15 cellular contexts compared by ENCODE assay signal in the genomic region with DNA sequence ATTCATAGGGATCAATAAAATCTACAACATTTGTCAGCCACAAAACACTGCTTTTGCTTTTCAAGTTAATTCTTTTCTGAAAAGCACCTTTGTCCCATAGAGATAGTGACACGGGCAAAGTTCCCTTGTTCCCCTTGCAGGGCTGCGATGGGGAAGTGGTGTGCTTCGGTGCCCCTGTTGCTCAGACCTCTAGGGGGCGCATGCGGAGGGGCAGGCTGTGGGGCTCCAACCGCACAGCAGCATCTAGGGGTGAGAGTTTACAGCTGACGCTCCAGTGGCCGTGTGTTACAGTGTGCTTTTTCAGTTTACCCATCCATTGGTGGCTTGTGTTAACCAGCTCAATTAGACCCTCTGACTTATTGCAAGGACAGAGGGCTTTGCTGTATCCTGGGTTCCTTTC.
DNase-seq lines count a peak whose midpoint lies in the region; ATAC-seq and TF ChIP-seq lines count a peak whose summit lies in the region.
"Had no signal": no experiment of that assay in that cellular context is flagged by ENCODE, and none has a peak within 500 bp of the region (broad histone marks: within the 10 kb centered on the region; RNA-seq: fewer than 3 reads in every experiment).

No MANE protein-coding gene starts in this region.

- no peak overlapping the region for H3K4me2 ChIP-seq in Loucy (ENCODE audit: low read depth, low read length, poor library complexity, severe bottlenecking)
- H3K4me2 ChIP-seq: KMS-11 had no signal

- ATAC-seq in HG03159 (IDR thresholded peaks at IDR 0.05; ENCODE audit: unreplicated experiment) = no peak
- no peak for ATAC-seq in sciatic nerve
- ATAC-seq: psoas muscle, T-cell had no signal

- no peak overlapping the region for H3K9ac ChIP-seq in Loucy (ENCODE audit: low read depth, low read length, poor library complexity, severe bottlenecking)
- H3K9ac ChIP-seq: KMS-11 had no signal

- H3K79me2 ChIP-seq in Loucy (ENCODE audit: insufficient read depth, low read length) = no peaks in the 10 kb centered on the region

- H3K4me3 ChIP-seq in Loucy (ENCODE audit: low read length, poor library complexity, severe bottlenecking) = no peak overlapping the region
- H3K4me3 ChIP-seq: psoas muscle had no signal

- DNase-seq in cerebellar cortex (ENCODE audit: low spot score) (peak; percentile 26), sciatic nerve (ENCODE audit: low spot score) (no peak), DMS114 treated with DMSO at 0.1 percent for 48 hours (lab: John Stamatoyannopoulos, UW; ENCODE audit: unreplicated experiment) (no peak)
- DNase-seq in activated effector memory CD4-positive, alpha-beta T cell treated with Interleukin-2 at 50 U/mL for 16 hours = no peak
- DNase-seq: activated CD4-positive, alpha-beta T cell treated with anti-CD3 and anti-CD28 coated beads, Interleukin-2, amount 50 U/mL, for 1 hour; anterior cingulate cortex; foreskin fibroblast; NCI-H1930; psoas muscle; T-cell had no signal

- H4K20me1 ChIP-seq in Loucy (ENCODE audit: insufficient read depth, low read length, poor library complexity, severe bottlenecking) = no peaks in the 10 kb centered on the region

- no peaks in the 10 kb centered on the region for H3K9me2 ChIP-seq in Loucy (replicated peaks; ENCODE audit: low read depth, low read length)

- no peak overlapping the region for H2AFZ ChIP-seq in Loucy (ENCODE audit: low read length)

- no peaks in the 10 kb centered on the region for H3K9me3 ChIP-seq in Loucy (ENCODE audit: insufficient read depth, low read depth, low read length)
- H3K9me3 ChIP-seq: psoas muscle had no signal

- intact Hi-C loops in sciatic nerve (cut with DNase I) = no loop called here

- no peak overlapping the region for H3K27ac ChIP-seq in 22Rv1
- H3K27ac ChIP-seq: KMS-11, psoas muscle had no signal

- no peaks in the 10 kb centered on the region for H3K27me3 ChIP-seq in Loucy (ENCODE audit: insufficient read depth, low read length, poor library complexity, severe bottlenecking)

- no peaks in the 10 kb centered on the region for H3F3A ChIP-seq in Loucy (ENCODE audit: low read depth)

- no peaks in the 10 kb centered on the region for H3K36me3 ChIP-seq in Loucy (ENCODE audit: insufficient read depth, low read length)

- H3K4me1 ChIP-seq in Loucy (ENCODE audit: insufficient read depth, low read length, poor library complexity, severe bottlenecking) = no peaks in the 10 kb centered on the region
- H3K4me1 ChIP-seq: psoas muscle had no signal

- TF ChIP-seq CTCF in 22Rv1 (IDR thresholded peaks at IDR 0.05) (peak; percentile 29), GM12873 (IDR thresholded peaks at IDR 0.05; ENCODE audit: insufficient read depth, low read depth, low read length, missing control alignments) (peak; percentile 43), Loucy (conservative IDR thresholded peaks at IDR 0.05; ENCODE audit: low read length) (peak; percentile 38; the same call in 1 of the 2 replicates)
